8 cellular contexts compared by ENCODE assay signal in genomic region chrX:130402211-130402684, GRCh38. TPM values are rescaled to one million over a fixed set of nuclear protein-coding genes. Genes with fewer than 3 reads are reported as not detected.
DNase-seq lines count a peak whose midpoint lies in the region; ATAC-seq, FAIRE-seq and TF ChIP-seq lines count a peak whose summit lies in the region.

No MANE protein-coding gene starts in this region.

- peak overlapping the region; percentile 46 for H3K27ac ChIP-seq in GM12878 (ENCODE audit: control insufficient read depth, insufficient read depth)
- no peak overlapping the region for H3K27ac ChIP-seq in mesodermal cell (ENCODE audit: low read depth, low read length, severe bottlenecking)
- H3K27ac ChIP-seq in aorta (ENCODE audit: low read depth in 1 of 2, low read length in 2 of 2): peak overlapping the region; percentile 11 to 63

- DNase-seq in stimulated activated naive CD8-positive, alpha-beta T cell treated with anti-CD3 and anti-CD28 coated beads, Interleukin-15, Interleukin-2, amounts not matched to agents 100 U/mL and 50 U/mL, for 24 hours: no peak
- DNase-seq in GM12878 (ENCODE audit: low read depth, low spot score) (no peak), aorta (no peak), D341Med (ENCODE audit: low spot score) (no peak)
- no peak for DNase-seq in activated CD4-positive, alpha-beta T cell treated with anti-CD3 and anti-CD28 coated beads, Interleukin-2, amount 50 U/mL, for 48 hours

- H3K4me3 Mint-ChIP-seq in stimulated activated naive CD8-positive, alpha-beta T cell treated with anti-CD3 and anti-CD28 coated beads, Interleukin-15, Interleukin-2, amounts not matched to agents 100 ng/mL and 50 ng/mL, for 24 hours: peak overlapping the region; percentile 99

- peak overlapping the region; percentile 93 for H2AFZ ChIP-seq in GM12878 (ENCODE audit: control insufficient read depth, low read depth, low read length)

- TF ChIP-seq EP300 in GM12878 (IDR thresholded peaks at IDR 0.05; ENCODE audit: borderline replicate concordance in 1 of 2, control insufficient read depth in 1 of 2, low read depth in 2 of 2, low read length in 2 of 2): no peak

- intact Hi-C loops in GM12878 (cut with micrococcal nuclease; ENCODE audit: unreplicated experiment) (no loop called here), aorta (cut with DNase I) (no loop called here)

- RAD21 ChIA-PET in GM12878 (lab: Charles Lee; ENCODE audit: unreplicated experiment): no interaction called here

- H3K4me1 Mint-ChIP-seq in stimulated activated naive CD8-positive, alpha-beta T cell treated with anti-CD3 and anti-CD28 coated beads, Interleukin-15, Interleukin-2, amounts not matched to agents 100 ng/mL and 50 ng/mL, for 24 hours (ENCODE audit: low read depth): peaks cover 15% of the 10 kb centered on the region

- no peaks in the 10 kb centered on the region for H3K4me1 ChIP-seq in GM12878 (ENCODE audit: control insufficient read depth, insufficient read depth, low read length)
- no peaks in the 10 kb centered on the region for H3K4me1 ChIP-seq in mesodermal cell (ENCODE audit: control insufficient read depth, insufficient read depth, low read length, poor library complexity, severe bottlenecking)
- H3K4me1 ChIP-seq in aorta (ENCODE audit: control insufficient read depth in 1 of 2, insufficient read depth in 2 of 2, low read length in 2 of 2): no peaks in the 10 kb centered on the region

- ATAC-seq in stimulated activated naive CD8-positive, alpha-beta T cell treated with anti-CD3 and anti-CD28 coated beads, Interleukin-15, Interleukin-2, amounts not matched to agents 100 U/mL and 50 U/mL, for 24 hours: no peak
- ATAC-seq in GM12878: no peak
- ATAC-seq in aorta (ENCODE audit: low FRiP score): peak; percentile 21
- ATAC-seq in GM19324 (IDR thresholded peaks at IDR 0.05; ENCODE audit: low FRiP score, unreplicated experiment): no peak

- H3K9ac ChIP-seq in GM12878 (ENCODE audit: control insufficient read depth, insufficient read depth, low read length): peak overlapping the region; percentile 63

- H3K9me3 Mint-ChIP-seq in stimulated activated naive CD8-positive, alpha-beta T cell treated with anti-CD3 and anti-CD28 coated beads, Interleukin-15, Interleukin-2, amounts not matched to agents 100 ng/mL and 50 ng/mL, for 24 hours: no peaks in the 10 kb centered on the region

- in situ Hi-C loops in GM12878 (cut with MboI): no loop called here

- TF ChIP-seq RAD21 in GM12878 (IDR thresholded peaks at IDR 0.05; ENCODE audit: insufficient read depth, low read depth, low read length): no peak

- H3K27me3 Mint-ChIP-seq in stimulated activated naive CD8-positive, alpha-beta T cell treated with anti-CD3 and anti-CD28 coated beads, Interleukin-15, Interleukin-2, amounts not matched to agents 100 ng/mL and 50 ng/mL, for 24 hours: peaks cover 5% of the 10 kb centered on the region

- no peak for TF ChIP-seq POLR2A in GM12878 (IDR thresholded peaks at IDR 0.05; ENCODE audit: low read depth, low read length)

- H3K4me3 ChIP-seq in GM12878: peak overlapping the region; percentile 69
- H3K4me3 ChIP-seq in mesodermal cell (ENCODE audit: extremely low read depth, insufficient read depth, low read length, poor library complexity, severe bottlenecking): peak overlapping the region; percentile 56
- H3K4me3 ChIP-seq in aorta (ENCODE audit: low read length in 2 of 2): peak overlapping the region; percentile 37 to 54

- POLR2A ChIA-PET in GM12878 (lab: Charles Lee): interaction anchor here (0.6 to 1.3 kb wide), 3 partner anchors 12 to 501 kb away, joined by 3 to 6 read pairs (median 5); partner anchors contain the start of gene ENOX2

- 11% methylated on average over 10 of the region's 13 CpGs for WGBS in GM12878 (ENCODE audit: insufficient coverage, insufficient replicate concordance, low lambda C conversion rate, missing lambda C conversion rate)
- WGBS in mesodermal cell (ENCODE audit: insufficient coverage in 2 of 2), 2 experiments: 0% methylated on average over 3 to 9 of the region's 13 CpGs
- WGBS in aorta, 2 donors: 1 to 34% methylated on average over 13 of the region's 13 CpGs

- H3K27me3 ChIP-seq in GM12878 (replicated peaks in 1 of 2; ENCODE audit: control insufficient read depth in 2 of 2, insufficient read depth in 2 of 2, low read length in 1 of 2) (no peaks in the 10 kb centered on the region), aorta (ENCODE audit: control insufficient read depth in 1 of 2, insufficient read depth in 2 of 2, low read length in 1 of 2) (no peaks in the 10 kb centered on the region)

- BruUV-seq in GM12878 (replicated peaks; lab: Mats Ljungman, UMichigan): TSS peak; percentile 73

- H4K20me1 ChIP-seq in GM12878 (ENCODE audit: control insufficient read depth, insufficient read depth): no peaks in the 10 kb centered on the region

- H3K79me2 ChIP-seq in GM12878 (ENCODE audit: control insufficient read depth, insufficient read depth, low read length): peaks cover 10% of the 10 kb centered on the region

- no peak for TF ChIP-seq CTCF in GM12878 (IDR thresholded peaks at IDR 0.05 in 2 of 3, conservative IDR thresholded peaks at IDR 0.05 in 1 of 3; ENCODE audit: control insufficient read depth in 2 of 3, extremely low read depth in 1 of 3, insufficient read depth in 1 of 3, low read depth in 3 of 3, low read length in 3 of 3)

- H3K36me3 ChIP-seq in GM12878 (ENCODE audit: control insufficient read depth in 2 of 2, insufficient read depth in 2 of 2, low read length in 1 of 2): 0 out of 4 replicates have a peak, but pooled peaks cover 0 to 2% of the 10 kb centered on the region in 2 experiments
- H3K36me3 ChIP-seq in mesodermal cell (ENCODE audit: control insufficient read depth, insufficient read depth, low read length): peaks cover 13% of the 10 kb centered on the region
- no peaks in the 10 kb centered on the region for H3K36me3 ChIP-seq in aorta (ENCODE audit: control insufficient read depth in 1 of 2, insufficient read depth in 2 of 2, low read length in 1 of 2)

- SMC1A ChIA-PET in GM12878 (lab: Charles Lee; ENCODE audit: uncharacterized antibody, unreplicated experiment): no interaction called here

- H3K4me2 ChIP-seq in GM12878 (ENCODE audit: control insufficient read depth, insufficient read depth): peak overlapping the region; percentile 74; the same call in 1 of the 2 replicates

- no peaks in the 10 kb centered on the region for H3K9me3 ChIP-seq in GM12878 (replicated peaks; ENCODE audit: control insufficient read depth, insufficient read depth, low read length)
- no peaks in the 10 kb centered on the region for H3K9me3 ChIP-seq in mesodermal cell (ENCODE audit: control insufficient read depth, low read length)
- H3K9me3 ChIP-seq in aorta (ENCODE audit: control insufficient read depth, low read length): no peaks in the 10 kb centered on the region

- CTCF ChIA-PET in GM12878 (lab: Yijun Ruan, JAX): interaction anchor here (0.9 kb wide), 1 partner anchor 9 kb away, joined by 3 read pairs; no protein-coding TSS in a partner anchor

- H3K27ac Mint-ChIP-seq in stimulated activated naive CD8-positive, alpha-beta T cell treated with anti-CD3 and anti-CD28 coated beads, Interleukin-15, Interleukin-2, amounts not matched to agents 100 ng/mL and 50 ng/mL, for 24 hours: peak overlapping the region; percentile 91

- H3K36me3 Mint-ChIP-seq in stimulated activated naive CD8-positive, alpha-beta T cell treated with anti-CD3 and anti-CD28 coated beads, Interleukin-15, Interleukin-2, amounts not matched to agents 100 ng/mL and 50 ng/mL, for 24 hours (ENCODE audit: low read depth): peaks cover 2% of the 10 kb centered on the region

- FAIRE-seq in GM12878 (lab: Jason Lieb, UNC): no peak

RNA-seq across cellular contexts. Expression of gene RBMX2, which starts 0.5 kb away (rescaled TPM):
- total RNA-seq in GM12878 (2013; cell fraction: nucleolus; rRNA removed): 31.8 and 32.4 TPM in 2 replicates
- 21.5 and 26.3 TPM in 2 replicates for total RNA-seq in GM12878 (2014; rRNA removed)
- total RNA-seq in GM12878 (2014; rRNA removed; fragmentation: Illumina TruSeq; extraction: Trizol): 44.1 and 44.6 TPM in 2 replicates
- total RNA-seq in GM12878 (2021): 18.9 and 20.5 TPM in 2 replicates
- polyA plus RNA-seq in GM12878 (2011; ENCODE audit: low read depth): 18.1 TPM
- 35.4 and 47.9 TPM in 2 replicates for polyA plus RNA-seq in GM12878 (2011; rRNA removed)
- 14.4 and 16.5 TPM in 2 replicates for polyA plus RNA-seq in GM12878 (2011; cell fraction: cytosol; rRNA removed)
- polyA plus RNA-seq in GM12878 (2011; cell fraction: nucleus; rRNA removed): 19.8 and 22.0 TPM in 2 replicates
- 24.1 and 25.8 TPM in 2 replicates for polyA plus RNA-seq in GM12878 (2012)
- 37.3 and 49.6 TPM in 2 replicates for polyA plus RNA-seq in GM12878 (2014; fragmentation: Illumina TruSeq; extraction: Trizol)
- 10 to 100 TPM; 35.6 to 56.0 TPM for polyA plus RNA-seq in GM12878 (2014; fragmentation: Nextera tagmentation; extraction: Ambion mirVana)
- polyA plus RNA-seq in GM12878 (2014; rRNA removed): 23.1 and 29.7 TPM in 2 replicates
- 10 to 100 TPM; 24.0 to 28.0 TPM for polyA plus RNA-seq in GM12878 (2016; fragmentation: Nextera tagmentation; extraction: Ambion mirVana)
- polyA minus RNA-seq in GM12878 (2011; rRNA and poly(A)+ RNA removed): 12.9 and 17.3 TPM in 2 replicates
- polyA minus RNA-seq in GM12878 (2011; cell fraction: cytosol; rRNA and poly(A)+ RNA removed): 4.1 and 4.9 TPM in 2 replicates
- 10.0 and 16.0 TPM in 2 replicates for polyA minus RNA-seq in GM12878 (2011; cell fraction: nucleus; rRNA and poly(A)+ RNA removed)
- 26.0 TPM for polyA plus RNA-seq in mesodermal cell (2013, experiment 1 of 2)
- polyA plus RNA-seq in mesodermal cell (2013, experiment 2 of 2): 28.0 TPM
- total RNA-seq in aorta: 10 to 100 TPM; 18.5 to 19.4 TPM
- 10 to 100 TPM; 22.3 to 50.3 TPM for polyA plus RNA-seq in aorta

RNA-seq across cellular contexts. Expression of gene GPR119, which starts 16.8 kb away (rescaled TPM):
- not detected in 2 replicates for total RNA-seq in GM12878 (2013; cell fraction: nucleolus; rRNA removed)
- not detected in 2 replicates for total RNA-seq in GM12878 (2014; rRNA removed)
- not detected in 2 replicates for total RNA-seq in GM12878 (2014; rRNA removed; fragmentation: Illumina TruSeq; extraction: Trizol)
- not detected in 2 replicates for total RNA-seq in GM12878 (2021)
- polyA plus RNA-seq in GM12878 (2011; ENCODE audit: low read depth): not detected
- not detected in 2 replicates for polyA plus RNA-seq in GM12878 (2011; rRNA removed)
- polyA plus RNA-seq in GM12878 (2011; cell fraction: cytosol; rRNA removed): not detected in 2 replicates
- not detected in 2 replicates for polyA plus RNA-seq in GM12878 (2011; cell fraction: nucleus; rRNA removed)
- polyA plus RNA-seq in GM12878 (2012): not detected in 2 replicates
- not detected in 2 replicates for polyA plus RNA-seq in GM12878 (2014; fragmentation: Illumina TruSeq; extraction: Trizol)
- polyA plus RNA-seq in GM12878 (2014; fragmentation: Nextera tagmentation; extraction: Ambion mirVana): not detected
- polyA plus RNA-seq in GM12878 (2014; rRNA removed): not detected in 2 replicates
- polyA plus RNA-seq in GM12878 (2016; fragmentation: Nextera tagmentation; extraction: Ambion mirVana): not detected
- not detected in 2 replicates for polyA minus RNA-seq in GM12878 (2011; rRNA and poly(A)+ RNA removed)
- polyA minus RNA-seq in GM12878 (2011; cell fraction: cytosol; rRNA and poly(A)+ RNA removed): not detected in 2 replicates
- polyA minus RNA-seq in GM12878 (2011; cell fraction: nucleus; rRNA and poly(A)+ RNA removed): not detected in 2 replicates
- polyA plus RNA-seq in mesodermal cell (2013, experiment 1 of 2): not detected
- not detected for polyA plus RNA-seq in mesodermal cell (2013, experiment 2 of 2)
- not detected for total RNA-seq in aorta
- polyA plus RNA-seq in aorta: not detected
